ENCODE assay signal across 1 cellular context in the genomic region with DNA sequence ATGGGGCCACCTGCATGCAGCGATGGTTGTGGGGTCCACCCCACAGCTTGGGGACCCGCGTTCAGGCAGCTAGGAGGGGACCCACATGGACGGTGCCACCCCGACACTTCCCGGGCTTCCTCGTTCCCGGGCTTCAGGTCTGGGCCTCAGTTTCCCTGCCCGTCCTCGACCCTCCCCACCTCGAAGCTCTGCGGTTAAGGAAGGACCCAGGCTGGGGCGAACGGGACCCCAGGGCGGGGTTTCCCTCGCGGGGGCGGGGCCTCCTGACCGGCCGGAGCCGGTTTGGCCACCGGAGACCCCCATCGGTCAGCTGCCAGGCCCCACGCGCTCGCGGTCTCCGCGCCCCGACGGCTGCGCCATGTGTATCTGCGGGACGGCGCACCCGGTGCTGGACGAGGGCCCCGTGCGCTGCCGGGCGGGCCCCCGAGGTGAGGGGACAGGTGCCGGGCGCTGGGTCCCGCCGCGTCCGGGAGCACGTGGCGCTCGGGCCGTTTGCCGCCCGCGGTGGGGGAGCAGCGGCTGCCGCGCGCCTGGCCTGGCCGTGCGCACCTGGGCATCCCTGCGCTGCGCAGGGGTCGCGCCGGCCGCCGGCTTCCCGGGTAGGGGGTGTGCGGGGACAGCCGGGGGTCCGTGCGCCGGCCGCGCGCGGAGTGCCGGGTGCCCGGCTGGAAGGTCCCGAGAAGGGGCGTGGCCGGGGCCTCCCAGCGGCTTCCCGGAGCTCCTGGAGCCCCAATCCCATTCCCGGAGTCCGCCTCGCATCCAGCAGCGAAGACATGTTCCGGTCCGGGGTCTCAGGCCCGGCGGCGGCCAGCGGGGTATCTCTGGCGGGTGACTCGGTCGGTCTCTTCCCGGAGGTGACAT.
TF ChIP-seq lines count a peak whose summit lies in the region.

No MANE protein-coding gene starts in this region.

TF ChIP-seq in endothelial cell of umbilical vein, 7 proteins besides CTCF, POLR2A, EP300 and RAD21:
- no peak for TF ChIP-seq FOS (IDR thresholded peaks at IDR 0.05; ENCODE audit: borderline replicate concordance, insufficient read depth, low read length)
- TF ChIP-seq, protein P1, sequence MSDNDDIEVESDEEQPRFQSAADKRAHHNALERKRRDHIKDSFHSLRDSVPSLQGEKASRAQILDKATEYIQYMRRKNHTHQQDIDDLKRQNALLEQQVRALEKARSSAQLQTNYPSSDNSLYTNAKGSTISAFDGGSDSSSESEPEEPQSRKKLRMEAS (IDR thresholded peaks at IDR 0.05; ENCODE audit: insufficient read depth, insufficient read length) = no peak
- no peak for TF ChIP-seq GATA2 (IDR thresholded peaks at IDR 0.05; ENCODE audit: insufficient read depth, insufficient read length, low read depth, low read length)
- TF ChIP-seq MYC (IDR thresholded peaks at IDR 0.05; ENCODE audit: low read depth, low read length) = no peak
- no peak for TF ChIP-seq EZH2 (IDR thresholded peaks at IDR 0.05; ENCODE audit: borderline replicate concordance, low read depth, low read length, severe bottlenecking)
- TF ChIP-seq JUN (IDR thresholded peaks at IDR 0.05; ENCODE audit: borderline replicate concordance, insufficient read depth, insufficient read length, low read depth) = no peak
- TF ChIP-seq POLR2AphosphoS5 (IDR thresholded peaks at IDR 0.05; ENCODE audit: insufficient read depth, low read depth, low read length) = no peak
TF ChIP-seq in endothelial cell of umbilical vein: peak in this region for 0.
